ENCODE assay signal across 15 cellular contexts in the genomic region with DNA sequence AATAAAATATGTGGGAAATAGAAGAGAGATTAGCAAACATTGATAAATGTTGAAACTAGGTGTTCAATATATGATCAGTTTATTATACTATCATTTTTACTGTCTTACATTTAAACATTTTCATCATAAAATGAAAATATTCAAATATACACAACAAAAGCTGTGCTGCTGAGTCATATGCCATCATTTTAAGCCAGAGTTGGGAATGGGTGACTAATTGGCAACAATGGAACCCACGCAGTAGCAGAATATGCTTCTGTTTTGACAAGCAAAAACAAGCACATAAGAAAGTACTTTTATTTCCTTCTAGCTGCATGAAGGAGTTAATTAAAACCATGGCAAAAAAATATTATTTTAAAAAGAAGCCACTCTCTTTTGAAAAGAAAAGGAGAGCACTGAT.
A peak's percentile ranks its signal among the peaks of the same experiment; 100 is the strongest.
DNase-seq lines count a peak whose midpoint lies in the region; ATAC-seq and TF ChIP-seq lines count a peak whose summit lies in the region.
"Had no signal": no experiment of that assay in that cellular context is flagged by ENCODE, and none has a peak within 500 bp of the region (broad histone marks: within the 10 kb centered on the region; RNA-seq: fewer than 3 reads in every experiment).

No MANE protein-coding gene starts in this region.

- H3K4me1 ChIP-seq in adipocyte (ENCODE audit: control insufficient read depth, insufficient read depth, low read length) (no peaks in the 10 kb centered on the region), skeletal muscle satellite cell (ENCODE audit: control insufficient read depth, insufficient read depth, low read length) (peaks cover 9% of the 10 kb centered on the region)
- H3K4me1 ChIP-seq: gastroesophageal sphincter, pancreas had no signal

- DNase-seq in H4 (ENCODE audit: low spot score), result peak; percentile 14
- peak; percentile 61 for DNase-seq in adipocyte (ENCODE audit: low read depth)
- peak; percentile 82 for DNase-seq in fibroblast of peridontal ligament (ENCODE audit: extremely low read depth)
- DNase-seq in activated CD8-positive, alpha-beta memory T cell treated with anti-CD3 and anti-CD28 coated beads for 24 hours, result no peak
- no peak for DNase-seq in coronary artery (ENCODE audit: low spot score)
- DNase-seq: activated CD4-positive, alpha-beta T cell treated with anti-CD3 and anti-CD28 coated beads, Interleukin-2, amount 50 U/mL, for 1 hour; mucosa of descending colon; NCI-H2029; NCI-H774; pancreas; stimulated activated CD4-positive, alpha-beta T cell treated with anti-CD3 and anti-CD28 coated beads, Interleukin-15, amount 100 ng/mL, for 24 hours had no signal

- H3K27ac ChIP-seq in coronary artery, result no peak overlapping the region
- H3K27ac ChIP-seq: gastroesophageal sphincter, pancreas had no signal

- TF ChIP-seq CTCF in coronary artery (IDR thresholded peaks at IDR 0.05), result no peak

- H3K9me3 ChIP-seq in adipocyte (ENCODE audit: control insufficient read depth, low read length) (no peaks in the 10 kb centered on the region), skeletal muscle satellite cell (replicated peaks; ENCODE audit: low read length) (no peaks in the 10 kb centered on the region)
- H3K9me3 ChIP-seq: gastroesophageal sphincter, mucosa of descending colon, pancreas had no signal

- H3K9ac ChIP-seq in adipocyte (ENCODE audit: low read length) (no peak overlapping the region), skeletal muscle satellite cell (ENCODE audit: low read depth, low read length) (no peak overlapping the region)

- H3K36me3 ChIP-seq in adipocyte (ENCODE audit: control insufficient read depth, insufficient read depth, low read length, severe bottlenecking) (no peaks in the 10 kb centered on the region), skeletal muscle satellite cell (ENCODE audit: insufficient read depth, low read length) (no peaks in the 10 kb centered on the region)
- H3K36me3 ChIP-seq: gastroesophageal sphincter, pancreas had no signal

- H3K4me2 ChIP-seq in skeletal muscle satellite cell (ENCODE audit: low read length), result peak overlapping the region; percentile 4

- no peak overlapping the region for H3K4me3 ChIP-seq in adipocyte (ENCODE audit: low read length)
- H3K4me3 ChIP-seq in skeletal muscle satellite cell (ENCODE audit: low read length), result no peak overlapping the region
- H3K4me3 ChIP-seq in coronary artery, result no peak overlapping the region
- H3K4me3 ChIP-seq: dorsolateral prefrontal cortex, gastroesophageal sphincter, mucosa of descending colon, pancreas had no signal

- no peaks in the 10 kb centered on the region for H3K27me3 ChIP-seq in adipocyte (replicated peaks; ENCODE audit: control insufficient read depth, insufficient read depth, low read length)
- H3K27me3 ChIP-seq in skeletal muscle satellite cell (ENCODE audit: control insufficient read depth, insufficient read depth, low read length), result no peaks in the 10 kb centered on the region
- H3K27me3 ChIP-seq: dorsolateral prefrontal cortex, gastroesophageal sphincter, pancreas had no signal

- no peak for ATAC-seq in GM18868 (IDR thresholded peaks at IDR 0.05; ENCODE audit: unreplicated experiment)
- ATAC-seq: gastroesophageal sphincter, mucosa of descending colon had no signal

Comparison
In these comparisons a context has a peak if more than half of its experiments do, and no peak if none do; other contexts are left out.
1. DNase-seq: peak in H4 (single experiment), adipocyte (single experiment) and fibroblast of peridontal ligament (single experiment); none in activated CD8-positive, alpha-beta memory T cell treated with anti-CD3 and anti-CD28 coated beads for 24 hours (single experiment) and coronary artery (single experiment).